ENCODE assay signal across 1 cellular context in the genomic region with DNA sequence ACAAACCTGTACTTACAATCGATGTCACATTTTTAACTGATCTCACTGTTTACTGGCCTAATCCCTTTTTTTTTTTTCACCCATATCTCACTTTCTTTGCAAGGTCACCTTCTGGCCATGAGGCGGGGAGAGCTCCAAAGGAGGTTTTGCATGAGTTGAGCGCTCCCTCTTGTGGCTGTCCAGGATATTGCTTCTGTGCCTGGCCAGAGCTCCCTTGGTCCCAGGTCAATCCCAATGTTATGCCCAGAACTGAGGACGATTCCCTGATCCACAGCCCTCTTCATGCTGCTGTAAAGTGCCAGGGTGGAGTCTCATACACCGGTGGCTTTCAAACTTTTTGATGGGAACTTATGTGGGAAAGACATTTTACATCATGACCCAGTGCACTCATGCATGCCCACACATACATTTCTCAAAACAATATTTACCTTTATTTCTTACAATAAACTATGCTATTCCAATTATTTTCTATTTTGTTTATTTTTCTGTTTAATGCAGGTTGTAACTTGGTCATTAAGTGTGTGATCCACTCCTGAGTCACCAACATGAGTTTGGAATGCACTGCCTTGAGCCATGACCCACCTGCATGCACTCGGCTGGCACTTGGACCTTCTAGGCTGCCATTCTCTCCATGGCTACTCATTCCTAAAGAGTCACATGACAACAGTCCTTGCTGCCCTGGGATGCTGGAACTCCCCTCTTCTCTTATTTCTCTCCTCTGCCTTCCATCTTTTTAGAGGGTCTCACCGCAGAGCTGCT.
TF ChIP-seq lines count a peak whose summit lies in the region.

No MANE protein-coding gene starts in this region.

TF ChIP-seq in SK-N-SH treated with all-trans-retinoic acid at 6 μM for 48 hours, 23 proteins besides CTCF, POLR2A, EP300 and RAD21 (continued from another document):
- TF ChIP-seq, protein P1, sequence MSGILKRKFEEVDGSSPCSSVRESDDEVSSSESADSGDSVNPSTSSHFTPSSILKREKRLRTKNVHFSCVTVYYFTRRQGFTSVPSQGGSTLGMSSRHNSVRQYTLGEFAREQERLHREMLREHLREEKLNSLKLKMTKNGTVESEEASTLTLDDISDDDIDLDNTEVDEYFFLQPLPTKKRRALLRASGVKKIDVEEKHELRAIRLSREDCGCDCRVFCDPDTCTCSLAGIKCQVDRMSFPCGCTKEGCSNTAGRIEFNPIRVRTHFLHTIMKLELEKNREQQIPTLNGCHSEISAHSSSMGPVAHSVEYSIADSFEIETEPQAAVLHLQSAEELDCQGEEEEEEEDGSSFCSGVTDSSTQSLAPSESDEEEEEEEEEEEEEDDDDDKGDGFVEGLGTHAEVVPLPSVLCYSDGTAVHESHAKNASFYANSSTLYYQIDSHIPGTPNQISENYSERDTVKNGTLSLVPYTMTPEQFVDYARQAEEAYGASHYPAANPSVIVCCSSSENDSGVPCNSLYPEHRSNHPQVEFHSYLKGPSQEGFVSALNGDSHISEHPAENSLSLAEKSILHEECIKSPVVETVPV (CRISPR knock-in tag; IDR thresholded peaks at IDR 0.05) = no peak
- TF ChIP-seq TCF4 (CRISPR knock-in tag; IDR thresholded peaks at IDR 0.05; ENCODE audit: borderline replicate concordance) = no peak
- TF ChIP-seq, protein P2, sequence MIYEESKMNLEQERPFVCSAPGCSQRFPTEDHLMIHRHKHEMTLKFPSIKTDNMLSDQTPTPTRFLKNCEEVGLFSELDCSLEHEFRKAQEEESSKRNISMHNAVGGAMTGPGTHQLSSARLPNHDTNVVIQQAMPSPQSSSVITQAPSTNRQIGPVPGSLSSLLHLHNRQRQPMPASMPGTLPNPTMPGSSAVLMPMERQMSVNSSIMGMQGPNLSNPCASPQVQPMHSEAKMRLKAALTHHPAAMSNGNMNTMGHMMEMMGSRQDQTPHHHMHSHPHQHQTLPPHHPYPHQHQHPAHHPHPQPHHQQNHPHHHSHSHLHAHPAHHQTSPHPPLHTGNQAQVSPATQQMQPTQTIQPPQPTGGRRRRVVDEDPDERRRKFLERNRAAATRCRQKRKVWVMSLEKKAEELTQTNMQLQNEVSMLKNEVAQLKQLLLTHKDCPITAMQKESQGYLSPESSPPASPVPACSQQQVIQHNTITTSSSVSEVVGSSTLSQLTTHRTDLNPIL (CRISPR knock-in tag; IDR thresholded peaks at IDR 0.05; ENCODE audit: low read depth) = no peak
- TF ChIP-seq ZFP3 (CRISPR knock-in tag; IDR thresholded peaks at IDR 0.05) = no peak
- no peak for TF ChIP-seq ARNTL (CRISPR knock-in tag; IDR thresholded peaks at IDR 0.05; ENCODE audit: borderline replicate concordance, low read depth)
- no peak for TF ChIP-seq ESRRG (CRISPR knock-in tag; IDR thresholded peaks at IDR 0.05)
- no peak for TF ChIP-seq OSR1 (CRISPR knock-in tag; IDR thresholded peaks at IDR 0.05)
